In the genomic region with DNA sequence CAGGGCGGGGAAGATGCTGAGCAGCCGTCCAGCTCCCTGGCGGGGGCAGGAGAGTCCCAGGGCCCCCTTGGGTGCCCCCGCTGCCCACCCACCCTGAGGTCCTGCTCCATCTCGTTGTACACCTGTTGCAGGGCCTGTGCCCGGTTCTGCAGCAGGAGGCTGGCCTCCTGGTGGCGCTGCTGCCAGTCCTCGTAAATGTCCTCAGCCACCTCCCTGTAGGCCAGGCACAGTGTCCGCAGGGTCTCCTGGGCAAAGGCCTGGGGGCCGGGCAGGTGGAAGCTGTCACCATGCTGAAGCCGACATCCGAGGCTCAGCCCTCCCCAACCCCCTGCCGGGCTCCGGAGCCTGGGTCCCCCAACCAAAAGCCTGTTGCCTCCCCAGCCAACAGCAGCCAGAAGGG, we compare ENCODE assay signal across 36 cellular contexts. TPM values are rescaled to one million over a fixed set of nuclear protein-coding genes. Genes with fewer than 3 reads are reported as not detected.
"Had no signal": no experiment of that assay in that cellular context is flagged by ENCODE, and none has a peak within 500 bp of the region (broad histone marks: within the 10 kb centered on the region; RNA-seq: fewer than 3 reads in every experiment).

No MANE protein-coding gene starts in this region.

- DNase-seq: dorsolateral prefrontal cortex; effector CD4-positive, alpha-beta T cell; endodermal cell; foreskin fibroblast; gastrocnemius medialis; head of caudate nucleus; left cardiac atrium; left lung; mesenchymal stem cell; mucosa of descending colon; naive B cell; nucleus accumbens; sigmoid colon; stimulated activated CD4-positive, alpha-beta T cell treated with anti-CD3 and anti-CD28 coated beads, Interleukin-2, amount 100 ng/mL, for 24 hours; stimulated activated CD4-positive, alpha-beta T cell treated with anti-CD3 and anti-CD28 coated beads, Interleukin-4, amount 100 ng/mL, for 24 hours; stimulated activated naive CD4-positive, alpha-beta T cell treated with Interleukin-2 at 50 U/mL for 16 hours; stomach; thyroid gland; trophoblast cell had no signal

- H3K9me3 ChIP-seq: gastrocnemius medialis, mucosa of descending colon, prostate gland, right atrium auricular region, sigmoid colon, thyroid gland had no signal

- H3K4me3 ChIP-seq: dorsolateral prefrontal cortex, gastrocnemius medialis, left lung, mucosa of descending colon, prostate gland, right atrium auricular region, sigmoid colon, stomach, thyroid gland had no signal

- H3K36me3 ChIP-seq: gastrocnemius medialis, left lung, prostate gland, right atrium auricular region, sigmoid colon, stomach, thyroid gland had no signal

- ATAC-seq: esophagus mucosa; gastrocnemius medialis; left cardiac atrium; left lung; mucosa of descending colon; natural killer cell treated with Interleukin-12 subunit alpha and Interleukin-12 subunit beta and Interleukin-15 and Interleukin-18, amount 100 ng/mL, for 72 hours; stimulated activated effector memory CD8-positive, alpha-beta T cell treated with anti-CD3 and anti-CD28 coated beads, Interleukin-12 subunit alpha, Interleukin-12 subunit beta, amount 100 ng/mL, for 72 hours had no signal

- FAIRE-seq: colon had no signal

- H3K27me3 ChIP-seq: thyroid gland had no signal

- H3K4me1 ChIP-seq: gastrocnemius medialis, prostate gland, thyroid gland had no signal

- H3K27ac ChIP-seq: dorsolateral prefrontal cortex, epithelial cell of prostate, gastrocnemius medialis, left lung, prostate gland, right atrium auricular region, sigmoid colon, stomach, thyroid gland had no signal

RNA-seq across cellular contexts. Expression of a gene that starts 38.6 kb away (rescaled TPM):
- total RNA-seq: dorsolateral prefrontal cortex; esophagus mucosa; gastrocnemius medialis; glomerular endothelial cell; kidney epithelial cell; left cardiac atrium; left lung; lower leg skin; lung microvascular endothelial cell; mesothelial cell of epicardium; mucosa of descending colon; natural killer cell treated with Interleukin-12 subunit alpha and Interleukin-12 subunit beta and Interleukin-15 and Interleukin-18, amount 100 ng/mL, for 72 hours; osteocyte; prostate gland; right atrium auricular region; sigmoid colon; skeletal muscle tissue; subcutaneous adipose tissue; temporal lobe; thyroid gland; urinary bladder had no signal
- polyA plus RNA-seq: sigmoid colon, urinary bladder had no signal
